Comparison of ENCODE assay signal across 11 cellular contexts in genomic region chr1:1352784-1353388, GRCh38. TPM values are rescaled to one million over a fixed set of nuclear protein-coding genes. Genes with fewer than 3 reads are reported as not detected.
DNase-seq lines count a peak whose midpoint lies in the region; ATAC-seq and TF ChIP-seq lines count a peak whose summit lies in the region.
"Had no signal": no experiment of that assay in that cellular context is flagged by ENCODE, and none has a peak within 500 bp of the region (broad histone marks: within the 10 kb centered on the region; RNA-seq: fewer than 3 reads in every experiment).

No MANE protein-coding gene starts in this region.

- no peaks in the 10 kb centered on the region for H3K36me3 ChIP-seq in left ventricle myocardium inferior
- H3K36me3 ChIP-seq in upper lobe of left lung: peaks cover 0 to 6% (median 0%) of the 10 kb centered on the region in 4 donors

- H3K4me3 ChIP-seq in left ventricle myocardium inferior (no peak overlapping the region), iPS-18c (ENCODE audit: insufficient read depth, low read depth, low read length) (0 out of 2 replicates have a peak overlapping the region, but pooled peaks have one; percentile 20), upper lobe of left lung (no peak overlapping the region)

- TF ChIP-seq POLR2A in upper lobe of left lung (IDR thresholded peaks at IDR 0.05): no peak

- no peak for TF ChIP-seq CTCF in left ventricle myocardium inferior (IDR thresholded peaks at IDR 0.05; ENCODE audit: borderline replicate concordance)
- no peak for TF ChIP-seq CTCF in RWPE1 (conservative IDR thresholded peaks at IDR 0.05; ENCODE audit: low read depth)
- TF ChIP-seq CTCF in upper lobe of left lung (IDR thresholded peaks at IDR 0.05): no peak

- intact Hi-C loops in left ventricle myocardium inferior (cut with micrococcal nuclease) (no loop called here), cardiac septum (cut with DNase I) (no loop called here), posterior vena cava (cut with DNase I) (no loop called here)

- peaks cover 56% of the 10 kb centered on the region for H3K27me3 ChIP-seq in left ventricle myocardium inferior (ENCODE audit: low read depth)
- peaks cover 2 to 47% (median 28%) of the 10 kb centered on the region in 4 donors for H3K27me3 ChIP-seq in upper lobe of left lung

- TF ChIP-seq EP300 in upper lobe of left lung (IDR thresholded peaks at IDR 0.05): no peak

- DNase-seq in left ventricle myocardium inferior (no peak), cardiac septum (ENCODE audit: low spot score) (no peak), RWPE1 (ENCODE audit: low spot score) (no peak), upper lobe of left lung (peak in 1 of 2 donors; percentile 25), putamen (ENCODE audit: low spot score) (no peak), posterior vena cava (ENCODE audit: low spot score) (no peak)
- no peak for DNase-seq in stimulated activated CD4-positive, alpha-beta T cell treated with anti-CD3 and anti-CD28 coated beads, Interleukin-15, amount 100 ng/mL, for 24 hours
- DNase-seq: activated B cell treated with CpG ODN at 0.5 μM for 24 hours; hippocampal formation; stimulated activated naive CD4-positive, alpha-beta T cell treated with Interleukin-2 at 50 U/mL for 16 hours had no signal

- CTCF ChIA-PET in RWPE1 (lab: Yijun Ruan, JAX): no interaction called here

- H3K4me1 ChIP-seq in left ventricle myocardium inferior: peaks cover 59% of the 10 kb centered on the region
- peaks cover 32 to 66% (median 53%) of the 10 kb centered on the region in 4 donors for H3K4me1 ChIP-seq in upper lobe of left lung

- POLR2A ChIA-PET in RWPE1 (lab: Yijun Ruan, JAX; ENCODE audit: low non-redundant PET): no interaction called here

- peak overlapping the region; percentile 71 for H3K27ac ChIP-seq in left ventricle myocardium inferior (replicated peaks)
- peak overlapping the region; percentile 64 for H3K27ac ChIP-seq in RWPE1
- peak overlapping the region in 3 of 4 donors; percentile 48 to 70 (median 52) for H3K27ac ChIP-seq in upper lobe of left lung

- no peak for ATAC-seq in upper lobe of left lung (ENCODE audit: low FRiP score in 2 of 2)

- 30 to 31% methylated on average over 2 to 4 of the region's 5 CpGs for WGBS in upper lobe of left lung, 2 donors

- H3K9me3 ChIP-seq in left ventricle myocardium inferior (replicated peaks) (no peaks in the 10 kb centered on the region), iPS-18c (ENCODE audit: control insufficient read depth, insufficient read depth, low read length) (peaks cover 3% of the 10 kb centered on the region), upper lobe of left lung (no peaks in the 10 kb centered on the region)

RNA-seq across cellular contexts. Expression of gene DVL1, which starts 3.7 kb away (rescaled TPM):
- 93.0 TPM for total RNA-seq in left ventricle myocardium inferior
- total RNA-seq in cardiac septum: 96.2 TPM
- 100 to 1,000 TPM in 3 of 6 donors, 10 to 100 TPM in 3; 71.8 to 205 (median 90.6) TPM for total RNA-seq in upper lobe of left lung
- 10 to 100 TPM; 45.9 to 61.9 TPM for total RNA-seq in posterior vena cava

RNA-seq across cellular contexts. Expression of gene MXRA8, which starts 5.5 kb away (rescaled TPM):
- total RNA-seq in left ventricle myocardium inferior: 20.2 TPM
- 30.5 TPM for total RNA-seq in cardiac septum
- total RNA-seq in upper lobe of left lung: 100 to 1,000 TPM in 2 of 6 donors, 10 to 100 TPM in 4; 23.9 to 137 (median 63.4) TPM
- 100 to 1,000 TPM; 104 to 174 TPM for total RNA-seq in posterior vena cava

RNA-seq across cellular contexts. Expression of gene TAS1R3, which starts 21.8 kb away (rescaled TPM):
- total RNA-seq in left ventricle myocardium inferior: 0.93 TPM
- 0.62 TPM for total RNA-seq in cardiac septum
- total RNA-seq in upper lobe of left lung: 1 to 10 TPM in 1 of 6 donors, under 1 TPM in 5; 0.22 to 1.0 (median 0.79) TPM
- total RNA-seq in posterior vena cava: under 1 TPM in 1 of 2 donors, not detected in 1; 0.09 TPM

RNA-seq across cellular contexts. Expression of gene AURKAIP1, which starts 22.1 kb away (rescaled TPM):
- total RNA-seq in left ventricle myocardium inferior: 219 TPM
- 174 TPM for total RNA-seq in cardiac septum
- total RNA-seq in upper lobe of left lung: 100 to 1,000 TPM in 5 of 6 donors, 10 to 100 TPM in 1; 76.0 to 149 (median 119) TPM
- total RNA-seq in posterior vena cava: 10 to 100 TPM; 70.9 to 78.8 TPM

RNA-seq across cellular contexts. Expression of gene CPTP, which starts 28.3 kb away (rescaled TPM):
- total RNA-seq in left ventricle myocardium inferior (99.2 TPM), cardiac septum (50.2 TPM), upper lobe of left lung (10 to 100 TPM; 14.7 to 41.6 (median 26.0) TPM), posterior vena cava (10 to 100 TPM; 11.6 to 14.1 TPM)
